1 cellular context compared by ENCODE assay signal in genomic region chr2:191677646-191678436, GRCh38.
TF ChIP-seq lines count a peak whose summit lies in the region.

Gene NABP1, plus strand, starts transcription at chr2:191678136. Its CDS starts 479 bp downstream, at chr2:191678615.

TF ChIP-seq in K562, 482 proteins besides CTCF, POLR2A, EP300 and RAD21 (continued from another document and continues in another):
- TF ChIP-seq BCLAF1 (IDR thresholded peaks at IDR 0.05; ENCODE audit: borderline replicate concordance in 1 of 2, control insufficient read depth in 1 of 2, low read depth in 2 of 2, low read length in 1 of 2) = peak in 1 of 2 experiments; percentile 70; a peak in 1 of 4 replicates
- no peak for TF ChIP-seq FOXO4 (CRISPR knock-in tag; IDR thresholded peaks at IDR 0.05)
- TF ChIP-seq ZNF57 (CRISPR knock-in tag; IDR thresholded peaks at IDR 0.05) = no peak
- no peak for TF ChIP-seq TEAD2 (tag; IDR thresholded peaks at IDR 0.05)
- no peak for TF ChIP-seq MEF2A (IDR thresholded peaks at IDR 0.05; ENCODE audit: control insufficient read depth, low read depth, low read length)
- TF ChIP-seq ZNF316 (IDR thresholded peaks at IDR 0.05) = no peak
- no peak for TF ChIP-seq TCFL5 (CRISPR knock-in tag; conservative IDR thresholded peaks at IDR 0.05)
- no peak for TF ChIP-seq IRF9 (tag; IDR thresholded peaks at IDR 0.05)
- peak; percentile 32; the same call in 1 of the 2 replicates for TF ChIP-seq ARID2 (IDR thresholded peaks at IDR 0.05)
- no peak; the same call in 1 of the 2 replicates for TF ChIP-seq ETS1 (conservative IDR thresholded peaks at IDR 0.05; ENCODE audit: control insufficient read depth, low read depth, low read length)
- TF ChIP-seq PCBP2 (IDR thresholded peaks at IDR 0.05; ENCODE audit: low read depth, low read length, poor library complexity, severe bottlenecking) = no peak
- TF ChIP-seq PHB (CRISPR knock-in tag; IDR thresholded peaks at IDR 0.05) = no peak
- no peak for TF ChIP-seq MTA2 (IDR thresholded peaks at IDR 0.05; ENCODE audit: low read depth)
- no peak for TF ChIP-seq ZNF644 (tag; IDR thresholded peaks at IDR 0.05; ENCODE audit: low read depth)
- no peak for TF ChIP-seq PREB (CRISPR knock-in tag; IDR thresholded peaks at IDR 0.05)
- peak; percentile 83; the same call in 1 of the 2 replicates for TF ChIP-seq LCOR (CRISPR knock-in tag; IDR thresholded peaks at IDR 0.05)
- no peak for TF ChIP-seq ELF2 (CRISPR knock-in tag; IDR thresholded peaks at IDR 0.05)
- no peak for TF ChIP-seq NUFIP1 (IDR thresholded peaks at IDR 0.05; ENCODE audit: partially characterized antibody)
- no peak for TF ChIP-seq HMG20B (CRISPR knock-in tag; IDR thresholded peaks at IDR 0.05)
- TF ChIP-seq ZNF12 (CRISPR knock-in tag; IDR thresholded peaks at IDR 0.05) = peak; percentile 55; the same call in 1 of the 2 replicates
- TF ChIP-seq BRCA1 (IDR thresholded peaks at IDR 0.05) = no peak
- no peak for TF ChIP-seq BRCA1 (CRISPR knock-in tag; IDR thresholded peaks at IDR 0.05)
- 0 out of 2 replicates have a peak, but pooled peaks have one; percentile 57 for TF ChIP-seq MBD2 (IDR thresholded peaks at IDR 0.05; ENCODE audit: borderline replicate concordance, low read depth)
- 0 out of 2 replicates have a peak, but pooled peaks have one; percentile 40 for TF ChIP-seq ZNF224 (CRISPR knock-in tag; IDR thresholded peaks at IDR 0.05)
- no peak for TF ChIP-seq CBFB (CRISPR knock-in tag; IDR thresholded peaks at IDR 0.05)
- peak; percentile 88 for TF ChIP-seq GMEB1 (CRISPR knock-in tag; IDR thresholded peaks at IDR 0.05)
- TF ChIP-seq CREB1 (IDR thresholded peaks at IDR 0.05) = peak; percentile 87
- TF ChIP-seq CREB1 (CRISPR knock-in tag; IDR thresholded peaks at IDR 0.05) = peak; percentile 87
- no peak for TF ChIP-seq ZFP91 (CRISPR knock-in tag; IDR thresholded peaks at IDR 0.05)
- TF ChIP-seq ZNF24 (IDR thresholded peaks at IDR 0.05) = no peak
- TF ChIP-seq DDX20 (tag; IDR thresholded peaks at IDR 0.05; ENCODE audit: low read depth) = no peak
- no peak for TF ChIP-seq ZNF239 (CRISPR knock-in tag; IDR thresholded peaks at IDR 0.05)
- TF ChIP-seq HMGXB4 (CRISPR knock-in tag; IDR thresholded peaks at IDR 0.05) = peak; percentile 51; the same call in 1 of the 2 replicates
- no peak for TF ChIP-seq E2F5 (CRISPR knock-in tag; IDR thresholded peaks at IDR 0.05)
- no peak for TF ChIP-seq PBX2 (CRISPR knock-in tag; IDR thresholded peaks at IDR 0.05; ENCODE audit: low read depth)
- TF ChIP-seq PBX2 (tag; conservative IDR thresholded peaks at IDR 0.05; ENCODE audit: low read depth) = no peak
- TF ChIP-seq CAMTA2 (CRISPR knock-in tag; conservative IDR thresholded peaks at IDR 0.05) = no peak
- TF ChIP-seq ZNF445 (CRISPR knock-in tag; IDR thresholded peaks at IDR 0.05; ENCODE audit: low read depth) = no peak
- no peak for TF ChIP-seq ELK3 (CRISPR knock-in tag; IDR thresholded peaks at IDR 0.05)
- no peak for TF ChIP-seq CREB5 (CRISPR knock-in tag; IDR thresholded peaks at IDR 0.05)
